21 cellular contexts compared by ENCODE assay signal in genomic region chr14:72582582-72582981, GRCh38.
DNase-seq lines count a peak whose midpoint lies in the region; ATAC-seq, FAIRE-seq and TF ChIP-seq lines count a peak whose summit lies in the region.
"Had no signal": no experiment of that assay in that cellular context is flagged by ENCODE, and none has a peak within 500 bp of the region (broad histone marks: within the 10 kb centered on the region; RNA-seq: fewer than 3 reads in every experiment).

No MANE protein-coding gene starts in this region.

- H3K27me3 ChIP-seq in testis = no peaks in the 10 kb centered on the region
- H3K27me3 ChIP-seq in thyroid gland = no peaks in the 10 kb centered on the region

- intact Hi-C loops in natural killer cell (cut with micrococcal nuclease) (no loop called here), testis (cut with DNase I; ENCODE audit: low total_unique reads) (no loop called here), thyroid gland (cut with DNase I) (no loop called here)

- H3K9me3 ChIP-seq in testis = no peaks in the 10 kb centered on the region
- no peaks in the 10 kb centered on the region for H3K9me3 ChIP-seq in thyroid gland

- peak; percentile 83 for FAIRE-seq in urothelium cell line (lab: Jason Lieb, UNC)
- FAIRE-seq: D721Med, G401.6, GM12891 had no signal

- H3K27me3 Mint-ChIP-seq in natural killer cell treated with Interleukin-12 subunit alpha and Interleukin-12 subunit beta and Interleukin-15 and Interleukin-18, amount 100 ng/mL, for 72 hours = peaks cover 53 to 74% of the 10 kb centered on the region in 2 donors
- peaks cover 76 to 91% of the 10 kb centered on the region in 2 donors for H3K27me3 Mint-ChIP-seq in natural killer cell (ENCODE audit: low read depth in 2 of 2)

- H3K27ac ChIP-seq in testis = no peak overlapping the region
- H3K27ac ChIP-seq in thyroid gland = no peak overlapping the region
- H3K27ac ChIP-seq: 22Rv1, PC-9 had no signal

- peak overlapping the region in 1 of 2 donors; percentile 32 for H3K27ac Mint-ChIP-seq in natural killer cell treated with Interleukin-12 subunit alpha and Interleukin-12 subunit beta and Interleukin-15 and Interleukin-18, amount 100 ng/mL, for 72 hours
- H3K27ac Mint-ChIP-seq in natural killer cell = no peak overlapping the region
- H3K27ac Mint-ChIP-seq: CD8-positive, alpha-beta T cell had no signal

- TF ChIP-seq POLR2A in testis (IDR thresholded peaks at IDR 0.05) = no peak
- TF ChIP-seq POLR2A in thyroid gland (IDR thresholded peaks at IDR 0.05) = no peak

- H3K4me1 Mint-ChIP-seq in natural killer cell treated with Interleukin-12 subunit alpha and Interleukin-12 subunit beta and Interleukin-15 and Interleukin-18, amount 100 ng/mL, for 72 hours (ENCODE audit: low read depth in 2 of 2) = peaks cover 17 to 33% of the 10 kb centered on the region in 2 donors
- peaks cover 0 to 4% of the 10 kb centered on the region in 2 donors for H3K4me1 Mint-ChIP-seq in natural killer cell

- peaks cover 25% of the 10 kb centered on the region for H3K36me3 Mint-ChIP-seq in natural killer cell treated with Interleukin-12 subunit alpha and Interleukin-12 subunit beta and Interleukin-15 and Interleukin-18, amount 100 ng/mL, for 72 hours
- peaks cover 9% of the 10 kb centered on the region for H3K36me3 Mint-ChIP-seq in natural killer cell
- H3K36me3 Mint-ChIP-seq: CD8-positive, alpha-beta T cell had no signal

- no peaks in the 10 kb centered on the region for H3K4me1 ChIP-seq in testis
- no peaks in the 10 kb centered on the region for H3K4me1 ChIP-seq in thyroid gland

- H3K9me3 Mint-ChIP-seq in natural killer cell treated with Interleukin-12 subunit alpha and Interleukin-12 subunit beta and Interleukin-15 and Interleukin-18, amount 100 ng/mL, for 72 hours = no peaks in the 10 kb centered on the region
- H3K9me3 Mint-ChIP-seq in natural killer cell = no peaks in the 10 kb centered on the region
- H3K9me3 Mint-ChIP-seq: CD8-positive, alpha-beta T cell had no signal

- 92 to 100% methylated on average over 1 of the region's 1 CpG for WGBS in testis, 2 donors
- 100% methylated on average over 1 of the region's 1 CpG for WGBS in thyroid gland, 2 donors

- peak overlapping the region; percentile 25 for H3K4me3 Mint-ChIP-seq in natural killer cell treated with Interleukin-12 subunit alpha and Interleukin-12 subunit beta and Interleukin-15 and Interleukin-18, amount 100 ng/mL, for 72 hours
- no peak overlapping the region for H3K4me3 Mint-ChIP-seq in natural killer cell
- H3K4me3 Mint-ChIP-seq: CD8-positive, alpha-beta T cell had no signal

- H3K4me3 ChIP-seq in testis = no peak overlapping the region
- H3K4me3 ChIP-seq in thyroid gland (replicated peaks in 1 of 3) = no peak overlapping the region
- H3K4me3 ChIP-seq: PC-9 had no signal

- peak; percentile 85 to 88 for ATAC-seq in natural killer cell treated with Interleukin-12 subunit alpha and Interleukin-12 subunit beta and Interleukin-15 and Interleukin-18, amount 100 ng/mL, for 72 hours
- ATAC-seq in natural killer cell = no peak
- ATAC-seq: CD8-positive, alpha-beta T cell; HCT116 had no signal

- H3K36me3 ChIP-seq in testis (ENCODE audit: low read depth, missing control alignments) (no peaks in the 10 kb centered on the region), thyroid gland (no peaks in the 10 kb centered on the region)

- TF ChIP-seq CTCF in natural killer cell (IDR thresholded peaks at IDR 0.05) (no peak), testis (IDR thresholded peaks at IDR 0.05) (no peak), thyroid gland (IDR thresholded peaks at IDR 0.05) (no peak)

- DNase-seq in NCI-H82 (lab: John Stamatoyannopoulos, UW) = peak; percentile 6
- DNase-seq in NCI-H82 treated with DMSO at 0.1 percent for 48 hours (lab: John Stamatoyannopoulos, UW; ENCODE audit: unreplicated experiment) = no peak
- DNase-seq in natural killer cell treated with Interleukin-12 subunit alpha and Interleukin-12 subunit beta and Interleukin-15 and Interleukin-18, amount 100 ng/mL, for 72 hours (ENCODE audit: low spot score) = no peak
- DNase-seq in natural killer cell = no peak
- peak; percentile 40 for DNase-seq in kidney tubule cell (ENCODE audit: low spot score)
- DNase-seq in urothelium cell line (ENCODE audit: low spot score) = no peak
- no peak for DNase-seq in testis
- no peak for DNase-seq in thyroid gland
- DNase-seq: CD8-positive, alpha-beta T cell; DMS79 treated with DMSO at 0.1 percent for 48 hours; KBM-7; NCI-H1436 treated with DMSO at 0.1 percent for 48 hours; NCI-H2081; NCI-H226; NCI-H526 treated with DMSO at 0.1 percent for 48 hours; PC-9 had no signal

Comparison
In these comparisons a context has a peak if more than half of its experiments do, and no peak if none do; other contexts are left out.
1. DNase-seq: peak in NCI-H82 (single experiment) and kidney tubule cell (single experiment); none in NCI-H82 treated with DMSO at 0.1 percent for 48 hours (single experiment), natural killer cell treated with Interleukin-12 subunit alpha and Interleukin-12 subunit beta and Interleukin-15 and Interleukin-18, amount 100 ng/mL, for 72 hours (single experiment), natural killer cell (single experiment), urothelium cell line (single experiment), testis (single experiment) and thyroid gland (0 of 2).
2. ATAC-seq: peak in natural killer cell treated with Interleukin-12 subunit alpha and Interleukin-12 subunit beta and Interleukin-15 and Interleukin-18, amount 100 ng/mL, for 72 hours (2 of 2); none in natural killer cell (0 of 3).